Comparison of ENCODE assay signal across 26 cellular contexts in genomic region chr18:22124970-22125369, GRCh38.
"Had no signal": no experiment of that assay in that cellular context is flagged by ENCODE, and none has a peak within 500 bp of the region (broad histone marks: within the 10 kb centered on the region; RNA-seq: fewer than 3 reads in every experiment).

No MANE protein-coding gene starts in this region.

- H3K36me3 Mint-ChIP-seq: naive B cell; naive thymus-derived CD8-positive, alpha-beta T cell had no signal

- FAIRE-seq: colon, endometrium, islet of Langerhans, keratinocyte had no signal

- H3K36me3 ChIP-seq: esophagus squamous epithelium, gastroesophageal sphincter, heart left ventricle, left lung, lower lobe of right lung had no signal

- DNase-seq: dermis blood vessel endothelial cell; dorsolateral prefrontal cortex; effector CD4-positive, alpha-beta T cell; effector memory CD4-positive, alpha-beta T cell; erythroblast; esophagus squamous epithelium; foreskin fibroblast; foreskin melanocyte; heart left ventricle; hippocampal formation; left cardiac atrium; left lung; left ventricle myocardium superior; lower lobe of right lung; mesenchymal stem cell; mucosa of descending colon; naive B cell; naive thymus-derived CD8-positive, alpha-beta T cell had no signal

- H3K27ac Mint-ChIP-seq: mesothelial cell of epicardium; naive B cell; naive thymus-derived CD8-positive, alpha-beta T cell had no signal

- H3K27me3 ChIP-seq: heart left ventricle, left lung had no signal

- H3K4me3 Mint-ChIP-seq: mesothelial cell of epicardium; naive B cell; naive thymus-derived CD8-positive, alpha-beta T cell had no signal

- H3K4me1 Mint-ChIP-seq: naive B cell; naive thymus-derived CD8-positive, alpha-beta T cell had no signal

- H3K4me1 ChIP-seq: esophagus squamous epithelium, gastroesophageal sphincter, heart left ventricle, left lung, lower lobe of right lung had no signal

- ATAC-seq: esophagus mucosa; gastroesophageal sphincter; heart left ventricle; left cardiac atrium; left lung; left ventricle myocardium superior; lower lobe of right lung; mucosa of descending colon; naive thymus-derived CD8-positive, alpha-beta T cell had no signal

- H3K9me3 ChIP-seq: esophagus squamous epithelium had no signal

- H3K4me3 ChIP-seq: coronary artery, dorsolateral prefrontal cortex, esophagus squamous epithelium, gastroesophageal sphincter, heart left ventricle, left lung, lower lobe of right lung, mucosa of descending colon had no signal
